9 cellular contexts compared by ENCODE assay signal in genomic region chr12:49903351-49903699, GRCh38. TPM values are rescaled to one million over a fixed set of nuclear protein-coding genes. Genes with fewer than 3 reads are reported as not detected.
DNase-seq lines count a peak whose midpoint lies in the region; ATAC-seq and TF ChIP-seq lines count a peak whose summit lies in the region.
"Had no signal": no experiment of that assay in that cellular context is flagged by ENCODE, and none has a peak within 500 bp of the region (broad histone marks: within the 10 kb centered on the region; RNA-seq: fewer than 3 reads in every experiment).

No MANE protein-coding gene starts in this region.

- intact Hi-C loops in cardiac septum (cut with DNase I) (no loop called here), Right ventricle myocardium inferior (cut with DNase I) (no loop called here), vagina (cut with DNase I) (no loop called here)

- peaks cover 13 to 18% (median 13%) of the 10 kb centered on the region in 3 donors for H3K4me1 Mint-ChIP-seq in naive B cell

- H3K36me3 ChIP-seq in vagina = no peaks in the 10 kb centered on the region

- peak overlapping the region; percentile 98 for H3K27ac ChIP-seq in cingulate gyrus (ENCODE audit: low read depth, low read length)
- peak overlapping the region; percentile 68 for H3K27ac ChIP-seq in vagina

- no peak for TF ChIP-seq POLR2A in vagina (IDR thresholded peaks at IDR 0.05)

- peaks cover 23 to 72% (median 64%) of the 10 kb centered on the region in 3 donors for H3K27me3 Mint-ChIP-seq in naive B cell

- H3K36me3 Mint-ChIP-seq in naive B cell = no peaks in the 10 kb centered on the region

- H3K4me1 ChIP-seq in vagina = no peaks in the 10 kb centered on the region

- peak overlapping the region in 7 of 8 donors; percentile 45 to 82 (median 74) for H3K4me3 Mint-ChIP-seq in naive B cell

- no peaks in the 10 kb centered on the region for H3K9me3 Mint-ChIP-seq in naive B cell

- peak; percentile 65 for DNase-seq in cardiac septum (ENCODE audit: low spot score)
- no peak for DNase-seq in Right ventricle myocardium inferior (ENCODE audit: missing footprints)
- no peak for DNase-seq in naive B cell
- no peak for DNase-seq in vagina (ENCODE audit: extremely low spot score in 2 of 2)
- no peak for DNase-seq in activated CD4-positive, alpha-beta T cell treated with anti-CD3 and anti-CD28 coated beads for 4 hours

- ATAC-seq in Right ventricle myocardium inferior = no peak
- no peak for ATAC-seq in naive B cell (ENCODE audit: low read depth in 2 of 2)
- ATAC-seq in HG03378 (IDR thresholded peaks at IDR 0.05; ENCODE audit: unreplicated experiment) = no peak
- ATAC-seq in GM18519 (IDR thresholded peaks at IDR 0.05; ENCODE audit: low FRiP score, unreplicated experiment) = no peak

- no peak for TF ChIP-seq CTCF in vagina (IDR thresholded peaks at IDR 0.05)

- H3K9me3 ChIP-seq in vagina = no peaks in the 10 kb centered on the region

- H3K27me3 ChIP-seq in vagina = no peaks in the 10 kb centered on the region

- peak overlapping the region; percentile 31 to 46 for H3K4me3 ChIP-seq in vagina

- H3K27ac Mint-ChIP-seq in naive B cell = peak overlapping the region in 1 of 6 donors; percentile 76

RNA-seq across cellular contexts. Expression of gene FAIM2, which starts 0.4 kb away (rescaled TPM):
- 1.7 TPM for total RNA-seq in cardiac septum
- total RNA-seq in Right ventricle myocardium inferior = 20.5 TPM
- polyA plus RNA-seq in naive B cell (ENCODE audit: low read depth in 6 of 6) = not detected
- 19.4 TPM for total RNA-seq in vagina
- total RNA-seq: mononuclear cell had no signal

RNA-seq across cellular contexts. Expression of gene AQP2, which starts 47.2 kb away (rescaled TPM):
- total RNA-seq in cardiac septum (not detected), Right ventricle myocardium inferior (not detected), vagina (not detected)
- polyA plus RNA-seq in naive B cell (ENCODE audit: low read depth in 6 of 6) = not detected
- total RNA-seq: mononuclear cell had no signal

RNA-seq across cellular contexts. Expression of gene AQP5, which starts 58.3 kb away (rescaled TPM):
- total RNA-seq in cardiac septum (not detected), Right ventricle myocardium inferior (0.81 TPM), vagina (not detected)
- polyA plus RNA-seq in naive B cell (ENCODE audit: low read depth in 6 of 6) = not detected
- total RNA-seq: mononuclear cell had no signal
